8 cellular contexts compared by ENCODE assay signal in the genomic region with DNA sequence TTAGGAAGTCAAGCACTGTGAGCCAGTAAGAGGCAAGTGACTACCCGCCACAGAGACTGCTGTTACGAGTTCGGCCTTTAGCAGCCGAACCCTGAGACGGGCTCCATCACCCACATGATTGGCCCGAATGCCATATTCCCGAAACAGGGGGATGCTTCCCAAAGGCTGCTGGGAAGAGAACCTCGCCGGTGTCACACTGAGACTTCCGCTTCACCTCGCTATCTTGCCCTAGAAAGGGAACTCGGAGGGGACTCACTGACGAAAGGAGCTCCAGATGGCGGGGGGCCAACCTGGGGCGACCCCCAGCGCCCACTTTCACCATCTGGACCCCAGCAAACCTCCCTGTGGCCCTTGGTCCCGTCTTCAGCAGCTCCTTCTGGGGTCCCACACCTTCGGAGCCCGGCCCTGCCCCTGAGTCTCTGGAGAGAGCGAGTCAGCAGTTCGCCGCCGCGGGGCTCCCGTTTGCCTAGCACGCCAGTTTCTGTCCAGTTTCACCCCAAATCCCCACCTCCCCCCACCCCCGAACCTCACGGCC. TPM values are rescaled to one million over a fixed set of nuclear protein-coding genes. Genes with fewer than 3 reads are reported as not detected.
A peak's percentile ranks its signal among the peaks of the same experiment; 100 is the strongest.
DNase-seq lines count a peak whose midpoint lies in the region; ATAC-seq lines count a peak whose summit lies in the region.

No MANE protein-coding gene starts in this region.

- peaks cover 13% of the 10 kb centered on the region for H3K4me1 ChIP-seq in ACC112 (ENCODE audit: control insufficient read depth, insufficient read depth, low read length, unreplicated experiment)

- peaks cover 20% of the 10 kb centered on the region for H3K36me3 Mint-ChIP-seq in central memory CD8-positive, alpha-beta T cell (ENCODE audit: insufficient read depth)

- peak; percentile 14 for DNase-seq in SK-MEL-5 (ENCODE audit: low read depth, low spot score)
- peak; percentile 25 to 28 for DNase-seq in central memory CD8-positive, alpha-beta T cell (ENCODE audit: low spot score in 2 of 2)
- peak in 1 of 2 donors; percentile 66 for DNase-seq in left colon
- DNase-seq in stimulated activated CD4-positive, alpha-beta T cell treated with anti-CD3 and anti-CD28 coated beads, Interleukin-1b, Interleukin-23, amount 100 ng/mL, for 48 hours = peak; percentile 25
- DNase-seq in SW 1271 (lab: John Stamatoyannopoulos, UW) = no peak

- peaks cover 9% of the 10 kb centered on the region; the same call in 1 of the 2 replicates for H3K36me3 ChIP-seq in ACC112 (ENCODE audit: insufficient read depth, low read length)

- H2AFZ ChIP-seq in ACC112 (ENCODE audit: low read length, unreplicated experiment) = peak overlapping the region; percentile 81

- H3K27me3 ChIP-seq in ACC112 (ENCODE audit: insufficient read depth, low read length) = no peaks in the 10 kb centered on the region; the same call in 1 of the 2 replicates

- no peaks in the 10 kb centered on the region for H3K9me3 Mint-ChIP-seq in central memory CD8-positive, alpha-beta T cell

- H3K4me1 Mint-ChIP-seq in central memory CD8-positive, alpha-beta T cell = peaks cover 49% of the 10 kb centered on the region

- H3K79me2 ChIP-seq in ACC112 (ENCODE audit: control insufficient read depth, insufficient read depth, low read length, unreplicated experiment) = peaks cover 15% of the 10 kb centered on the region

- intact Hi-C loops in left colon (cut with DNase I, micrococcal nuclease) = no loop called here

- H3K4me3 Mint-ChIP-seq in central memory CD8-positive, alpha-beta T cell = peak overlapping the region; percentile 90

- H3K27me3 Mint-ChIP-seq in central memory CD8-positive, alpha-beta T cell = peaks cover 19% of the 10 kb centered on the region

- H3K4me3 ChIP-seq in ACC112 (ENCODE audit: low read depth, low read length) = peak overlapping the region; percentile 97

- peak overlapping the region; percentile 67 for H3K27ac Mint-ChIP-seq in central memory CD8-positive, alpha-beta T cell (ENCODE audit: low read depth)

- in situ Hi-C loops in SK-MEL-5 (cut with HindIII; ENCODE audit: low pct_unique_long_range_greater_than_20kb, low sequenced_read_pairs) = no loop called here

- peak overlapping the region; percentile 66 for H3K27ac ChIP-seq in ACC112 (ENCODE audit: low read depth, low read length)

- ATAC-seq in GM18873 (IDR thresholded peaks at IDR 0.05; ENCODE audit: low FRiP score, unreplicated experiment) (peak; percentile 15), HG03103 (IDR thresholded peaks at IDR 0.05; ENCODE audit: low read depth, unreplicated experiment) (peak; percentile 6), left colon (peak; percentile 57)
- peak; percentile 55 for ATAC-seq in central memory CD8-positive, alpha-beta T cell (replicated peaks; ENCODE audit: extremely low read depth, poor library complexity, severe bottlenecking)

RNA-seq across cellular contexts. Expression of gene HPS1, which starts 0.5 kb away (rescaled TPM):
- 31.1 and 36.4 TPM in 2 replicates for total RNA-seq in SK-MEL-5 (2014; rRNA removed; shearing (Covaris generic))
- 54.3 and 68.0 TPM in 2 replicates for polyA plus RNA-seq in SK-MEL-5 (2015; cell fraction: cytosol; rRNA removed)
- 156 and 173 TPM in 2 replicates for polyA plus RNA-seq in SK-MEL-5 (2015; cell fraction: nucleus; rRNA removed)
- total RNA-seq in left colon = 10 to 100 TPM; 74.7 to 96.2 TPM

RNA-seq across cellular contexts. Expression of gene PYROXD2, which starts 31.2 kb away (rescaled TPM):
- 2.2 and 3.2 TPM in 2 replicates for total RNA-seq in SK-MEL-5 (2014; rRNA removed; shearing (Covaris generic))
- 4.5 and 5.2 TPM in 2 replicates for polyA plus RNA-seq in SK-MEL-5 (2015; cell fraction: cytosol; rRNA removed)
- polyA plus RNA-seq in SK-MEL-5 (2015; cell fraction: nucleus; rRNA removed) = 20.2 and 30.6 TPM in 2 replicates
- 10 to 100 TPM in 1 of 2 donors, 1 to 10 TPM in 1; 6.0 to 13.4 TPM for total RNA-seq in left colon

Comparison
In these comparisons a context has a peak if more than half of its experiments do, and no peak if none do; other contexts are left out.
1. ATAC-seq: peak in every context shown above with its lines; median percentile 57 in left colon; 55 in central memory CD8-positive, alpha-beta T cell; 15 in GM18873; 6 in HG03103.
2. DNase-seq: peak in SK-MEL-5 (single experiment), central memory CD8-positive, alpha-beta T cell (2 of 2) and stimulated activated CD4-positive, alpha-beta T cell treated with anti-CD3 and anti-CD28 coated beads, Interleukin-1b, Interleukin-23, amount 100 ng/mL, for 48 hours (single experiment); none in SW 1271 (0 of 2).